ENCODE assay signal across 1 cellular context in genomic region chr5:173505634-173506033, GRCh38.
TF ChIP-seq lines count a peak whose summit lies in the region.

No MANE protein-coding gene starts in this region.

TF ChIP-seq in GM12878, 131 proteins besides CTCF, POLR2A, EP300 and RAD21:
- TF ChIP-seq NKRF (conservative IDR thresholded peaks at IDR 0.05) (no peak), YY1 (IDR thresholded peaks at IDR 0.05; ENCODE audit: low read depth, low read length) (0 out of 2 replicates have a peak, but pooled peaks have one; percentile 35), TBL1XR1 (IDR thresholded peaks at IDR 0.05; ENCODE audit: low read depth, low read length) (no peak), RELA (IDR thresholded peaks at IDR 0.05; ENCODE audit: borderline replicate concordance, partially characterized antibody) (no peak)
TF ChIP-seq in GM12878: peak in this region for 1.
